ENCODE assay signal across 8 cellular contexts in the genomic region with DNA sequence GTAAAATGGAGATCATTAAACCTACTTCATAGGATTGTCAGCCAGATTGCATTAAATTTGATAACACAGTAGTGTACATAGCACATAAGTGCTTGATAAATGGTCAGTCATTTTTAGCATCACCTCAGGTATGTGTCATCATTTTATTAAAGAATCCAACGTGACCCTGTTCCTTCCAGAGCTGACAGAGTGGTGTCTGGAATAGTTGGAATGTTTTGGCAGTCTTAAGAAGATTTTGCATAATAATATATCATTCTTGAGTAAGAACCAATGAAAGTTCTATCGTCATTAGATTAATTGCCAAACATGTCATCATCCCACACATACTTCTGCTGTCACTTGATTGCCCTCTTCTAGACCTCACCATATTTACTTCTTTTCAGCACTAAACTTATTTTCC.
"Had no signal": no experiment of that assay in that cellular context is flagged by ENCODE, and none has a peak within 500 bp of the region (broad histone marks: within the 10 kb centered on the region; RNA-seq: fewer than 3 reads in every experiment).

No MANE protein-coding gene starts in this region.

- FAIRE-seq: G401.6, GM12878, GM12891, GM12892, GM18507, GM19239 had no signal

- DNase-seq: GDM1, GF-D8 had no signal

- ATAC-seq: GM12878 had no signal

- H3K4me3 ChIP-seq: GM12878 had no signal
